30 cellular contexts compared by ENCODE assay signal in the genomic region with DNA sequence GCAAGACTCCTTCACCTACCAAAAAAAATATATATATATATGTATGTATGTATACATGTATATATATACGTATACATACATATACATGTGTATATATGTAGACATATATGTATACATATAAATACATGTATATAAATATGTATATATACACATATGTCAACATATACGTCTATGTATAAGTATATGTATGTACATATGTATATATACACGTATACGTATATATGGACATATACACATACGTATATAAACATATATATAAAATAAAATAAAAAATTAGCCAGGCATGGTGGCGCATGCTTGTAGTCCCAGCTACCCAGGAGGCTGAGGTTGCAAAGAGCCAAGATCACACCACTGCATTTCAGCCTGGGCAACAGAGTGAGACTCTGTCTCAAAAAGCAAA.
"Had no signal": no experiment of that assay in that cellular context is flagged by ENCODE, and none has a peak within 500 bp of the region (broad histone marks: within the 10 kb centered on the region; RNA-seq: fewer than 3 reads in every experiment).

No MANE protein-coding gene starts in this region.

- H3K9me3 ChIP-seq: adrenal gland, body of pancreas, esophagus squamous epithelium had no signal

- ATAC-seq: activated CD4-positive, alpha-beta T cell treated with anti-CD3 and anti-CD28 coated beads for 36 hours; activated CD8-positive, alpha-beta memory T cell treated with anti-CD3 and anti-CD28 coated beads, Interleukin-2, amount 10 ng/mL, durations not matched to agents 7 days and 5 days; activated CD8-positive, alpha-beta T cell treated with anti-CD3 and anti-CD28 coated beads, Interleukin-2, amount 10 ng/mL, durations not matched to agents 7 days and 5 days; activated naive CD8-positive, alpha-beta T cell treated with anti-CD3 and anti-CD28 coated beads, Interleukin-2, amount 50 U/mL, for 24 hours; body of pancreas; effector memory CD8-positive, alpha-beta T cell; T-helper 17 cell had no signal

- H3K4me1 ChIP-seq: adrenal gland, body of pancreas, esophagus squamous epithelium had no signal

- DNase-seq: activated CD4-positive, alpha-beta memory T cell treated with anti-CD3 and anti-CD28 coated beads for 36 hours; activated CD4-positive, alpha-beta T cell treated with anti-CD3 and anti-CD28 coated beads for 36 hours; activated CD4-positive, alpha-beta T cell treated with anti-CD3 and anti-CD28 coated beads, Interleukin-2, amount 10 ng/mL, durations not matched to agents 24 days and 14 days; activated CD4-positive, CD25-positive, alpha-beta regulatory T cell; activated CD4-positive, CD25-positive, alpha-beta regulatory T cell treated with anti-CD3 and anti-CD28 coated beads, Interleukin-2, amount 50 U/mL, for 72 hours; activated CD8-positive, alpha-beta memory T cell treated with anti-CD3 and anti-CD28 coated beads, Interleukin-2, amount 10 ng/mL, durations not matched to agents 7 days and 5 days; activated CD8-positive, alpha-beta memory T cell treated with anti-CD3 and anti-CD28 coated beads, Interleukin-2, amount 50 U/mL, for 4 hours; activated CD8-positive, alpha-beta T cell treated with anti-CD3 and anti-CD28 coated beads, Interleukin-2, amount 10 ng/mL, durations not matched to agents 7 days and 5 days; activated effector memory CD4-positive, alpha-beta T cell treated with anti-CD3 and anti-CD28 coated beads, Interleukin-2, amount 50 U/mL, for 16 hours; activated naive CD4-positive, alpha-beta T cell treated with anti-CD3 and anti-CD28 coated beads for 36 hours; activated naive CD8-positive, alpha-beta T cell treated with anti-CD3 and anti-CD28 coated beads for 36 hours; activated naive CD8-positive, alpha-beta T cell treated with anti-CD3 and anti-CD28 coated beads, Interleukin-2, amount 50 U/mL, for 24 hours; activated T-cell treated with anti-CD3 and anti-CD28 coated beads, Interleukin-2, amount 50 U/mL, for 1 hour; activated T-cell treated with anti-CD3 and anti-CD28 coated beads, Interleukin-2, amount 50 U/mL, for 48 hours; adrenal gland; amygdala; aorta; body of pancreas; caudate nucleus; cortex of kidney; dermis blood vessel endothelial cell; effector CD4-positive, alpha-beta T cell; effector memory CD8-positive, alpha-beta T cell; esophagus squamous epithelium; foreskin melanocyte; head of caudate nucleus; T-helper 17 cell had no signal

- H3K27ac ChIP-seq: adrenal gland, body of pancreas, epithelial cell of prostate, esophagus squamous epithelium had no signal

- H3K4me3 ChIP-seq: adrenal gland, body of pancreas, esophagus squamous epithelium had no signal

- FAIRE-seq: colon, endothelial cell of umbilical vein had no signal

- H3K27me3 ChIP-seq: adrenal gland, body of pancreas, esophagus squamous epithelium had no signal
